In genomic region chr18:79478484-79479113, GRCh38 we compare ENCODE assay signal across 1 cellular context.
TF ChIP-seq lines count a peak whose summit lies in the region.

No MANE protein-coding gene starts in this region.

TF ChIP-seq in WTC11, 78 proteins besides CTCF, POLR2A, EP300 and RAD21 (continued from another document):
- TF ChIP-seq PRDM15 (CRISPR knock-in tag; IDR thresholded peaks at IDR 0.05) (no peak), CREM (CRISPR knock-in tag; IDR thresholded peaks at IDR 0.05) (no peak), NR3C1 (CRISPR knock-in tag; conservative IDR thresholded peaks at IDR 0.05; ENCODE audit: low read depth) (no peak)
